Comparison of ENCODE assay signal across 24 cellular contexts in the genomic region with DNA sequence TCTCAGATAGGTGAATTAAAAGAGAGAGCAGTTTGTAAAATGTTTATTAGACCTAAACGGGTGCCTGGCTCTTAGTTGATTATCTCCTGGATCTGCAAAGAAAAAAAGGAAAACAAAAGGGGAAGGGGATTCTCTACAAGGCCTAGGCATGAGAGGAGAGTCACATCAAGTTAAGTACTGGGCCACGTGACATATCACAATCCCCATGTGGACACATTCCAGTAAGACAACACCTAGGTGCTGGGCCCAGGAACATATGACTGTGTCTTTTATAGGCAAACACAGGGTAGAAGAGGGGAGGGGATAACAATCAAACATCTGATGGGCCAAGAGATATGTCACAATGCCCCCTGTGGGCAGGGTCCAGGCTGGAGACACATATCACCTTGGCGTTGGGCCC.
"Had no signal": no experiment of that assay in that cellular context is flagged by ENCODE, and none has a peak within 500 bp of the region (broad histone marks: within the 10 kb centered on the region; RNA-seq: fewer than 3 reads in every experiment).

No MANE protein-coding gene starts in this region.

- H3K4me1 ChIP-seq: foreskin keratinocyte had no signal

- H3K27ac ChIP-seq: colonic mucosa, esophagus muscularis mucosa, foreskin keratinocyte, gastroesophageal sphincter, heart left ventricle, left lung, lower lobe of right lung had no signal

- H3K27me3 Mint-ChIP-seq: dendritic cell treated with granulocyte-macrophage colony-stimulating factor and Interleukin-4, amounts not matched to agents 40 ng/mL and 50 ng/mL, for 4 days; effector memory CD8-positive, alpha-beta T cell had no signal

- DNase-seq: colonic mucosa; cortex of kidney; effector CD8-positive, alpha-beta T cell; effector memory CD8-positive, alpha-beta T cell; endodermal cell; foreskin keratinocyte; heart left ventricle; hippocampal formation; left cardiac atrium; left lung; left ventricle myocardium superior; lower lobe of right lung; mesenchymal stem cell; mucosa of descending colon; naive B cell had no signal

- H3K4me3 ChIP-seq: colonic mucosa, esophagus muscularis mucosa, gastroesophageal sphincter, heart left ventricle, left lung, lower lobe of right lung, mucosa of descending colon had no signal

- ATAC-seq: effector memory CD8-positive, alpha-beta T cell; foreskin keratinocyte; gastroesophageal sphincter; heart left ventricle; left cardiac atrium; left lung; left ventricle myocardium superior; lower lobe of right lung; mucosa of descending colon had no signal

- H3K36me3 ChIP-seq: colonic mucosa, esophagus muscularis mucosa, gastroesophageal sphincter, heart left ventricle, left lung, lower lobe of right lung had no signal

- H3K27ac Mint-ChIP-seq: dendritic cell treated with granulocyte-macrophage colony-stimulating factor and Interleukin-4, amounts not matched to agents 40 ng/mL and 50 ng/mL, for 4 days; effector memory CD8-positive, alpha-beta T cell; endodermal cell; mesothelial cell of epicardium had no signal

- H3K27me3 ChIP-seq: colonic mucosa, esophagus muscularis mucosa, foreskin keratinocyte, gastroesophageal sphincter, heart left ventricle, left lung had no signal

- H3K9me3 Mint-ChIP-seq: effector memory CD8-positive, alpha-beta T cell; endodermal cell; mesothelial cell of epicardium had no signal

- H3K36me3 Mint-ChIP-seq: mesothelial cell of epicardium, naive B cell had no signal

- H3K4me3 Mint-ChIP-seq: dendritic cell treated with granulocyte-macrophage colony-stimulating factor and Interleukin-4, amounts not matched to agents 40 ng/mL and 50 ng/mL, for 4 days; effector memory CD8-positive, alpha-beta T cell; endodermal cell; mesothelial cell of epicardium; naive B cell had no signal

- H3K9me3 ChIP-seq: colonic mucosa, esophagus muscularis mucosa, gastroesophageal sphincter, heart left ventricle, left lung, lower lobe of right lung, mucosa of descending colon had no signal

- FAIRE-seq: endometrium, endothelial cell of umbilical vein, frontal cortex, islet of Langerhans, keratinocyte had no signal
